10 cellular contexts compared by ENCODE assay signal in the genomic region with DNA sequence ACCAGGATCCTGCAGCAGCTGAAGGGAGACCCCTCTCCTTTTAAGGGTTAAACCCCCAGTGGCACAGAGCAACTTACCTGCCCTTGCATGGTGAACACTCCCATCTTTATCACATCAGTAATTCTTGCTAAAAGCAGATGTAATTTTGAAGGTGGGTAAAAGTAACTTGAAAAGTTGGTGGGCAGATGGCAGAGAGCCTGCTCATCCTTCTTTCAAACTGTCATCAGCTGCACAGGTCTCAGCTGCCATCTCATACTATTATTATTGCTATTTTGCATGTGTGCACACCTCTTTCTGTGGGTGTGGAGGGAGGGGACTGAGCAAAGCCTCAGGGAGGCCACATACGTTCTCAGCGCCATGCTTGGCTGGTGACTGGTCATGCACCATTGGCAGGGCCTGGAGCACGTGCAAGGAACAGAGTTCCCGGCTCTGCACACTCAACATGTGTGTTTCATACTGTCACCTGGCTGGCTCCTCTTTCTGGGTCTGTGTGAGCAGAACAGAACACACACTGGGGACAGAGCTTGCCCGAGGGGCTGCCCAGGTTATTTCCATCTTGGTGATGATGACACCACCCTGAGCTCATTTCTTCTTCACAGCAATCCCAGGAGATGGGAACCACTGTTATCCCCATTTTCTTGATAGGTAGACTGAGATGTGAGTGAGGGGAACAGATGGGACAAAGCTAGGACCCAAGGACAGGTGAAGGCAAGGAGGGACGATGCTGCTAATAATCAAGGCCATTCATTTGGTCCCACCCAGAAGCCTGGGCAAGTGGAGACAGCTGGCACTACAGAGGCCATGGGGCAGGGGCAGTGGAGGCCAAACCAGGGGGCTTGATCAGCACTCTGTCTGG.
A peak's percentile ranks its signal among the peaks of the same experiment; 100 is the strongest.
DNase-seq lines count a peak whose midpoint lies in the region; ATAC-seq and TF ChIP-seq lines count a peak whose summit lies in the region.
"Had no signal": no experiment of that assay in that cellular context is flagged by ENCODE, and none has a peak within 500 bp of the region (broad histone marks: within the 10 kb centered on the region; RNA-seq: fewer than 3 reads in every experiment).

No MANE protein-coding gene starts in this region.

- no peak for TF ChIP-seq CTCF in MCF 10A (IDR thresholded peaks at IDR 0.05; ENCODE audit: unreplicated experiment)
- no peak for TF ChIP-seq CTCF in ovary (IDR thresholded peaks at IDR 0.05)

- no peaks in the 10 kb centered on the region for H3K9me3 ChIP-seq in CD4-positive, CD25-positive, alpha-beta regulatory T cell (ENCODE audit: control insufficient read depth in 2 of 2, low read length in 2 of 2)
- no peaks in the 10 kb centered on the region for H3K9me3 ChIP-seq in ovary

- intact Hi-C loops in MCF 10A (cut with micrococcal nuclease) = no loop called here
- intact Hi-C loops in ovary (cut with DNase I) = no loop called here
- intact Hi-C loops in activated T-helper 1 cell treated with anti-CD3 and anti-CD28 coated beads, Interleukin-12 subunit alpha, Interleukin-12 subunit beta, Interleukin-2, Interleukin-4 antibody, amounts not matched to agents 30 ng/mL and 10 ng/mL and 1 ng/mL, durations not matched to agents 14 hours and 24 hours and 36 hours (cut with micrococcal nuclease) = no loop called here

- no peak overlapping the region for H3K4me3 Mint-ChIP-seq in CD4-positive, CD25-positive, alpha-beta regulatory T cell
- no peak overlapping the region for H3K4me3 Mint-ChIP-seq in MCF 10A (ENCODE audit: unreplicated experiment)
- H3K4me3 Mint-ChIP-seq in activated T-helper 1 cell treated with anti-CD3 and anti-CD28 coated beads, Interleukin-12 subunit alpha, Interleukin-12 subunit beta, Interleukin-2, Interleukin-4 antibody, amounts not matched to agents 30 ng/mL and 10 ng/mL and 1 ng/mL, durations not matched to agents 14 hours and 24 hours and 36 hours = no peak overlapping the region

- peak overlapping the region in 1 of 3 donors; percentile 11 for H3K27ac Mint-ChIP-seq in CD4-positive, CD25-positive, alpha-beta regulatory T cell
- no peak overlapping the region for H3K27ac Mint-ChIP-seq in MCF 10A (ENCODE audit: low read depth, unreplicated experiment)
- no peak overlapping the region for H3K27ac Mint-ChIP-seq in activated T-helper 1 cell treated with anti-CD3 and anti-CD28 coated beads, Interleukin-12 subunit alpha, Interleukin-12 subunit beta, Interleukin-2, Interleukin-4 antibody, amounts not matched to agents 30 ng/mL and 10 ng/mL and 1 ng/mL, durations not matched to agents 14 hours and 24 hours and 36 hours

- peaks cover 0 to 16% (median 16%) of the 10 kb centered on the region in 4 donors for H3K4me1 Mint-ChIP-seq in CD4-positive, CD25-positive, alpha-beta regulatory T cell
- peaks cover 6% of the 10 kb centered on the region for H3K4me1 Mint-ChIP-seq in MCF 10A (ENCODE audit: insufficient read depth, unreplicated experiment)
- H3K4me1 Mint-ChIP-seq in activated T-helper 1 cell treated with anti-CD3 and anti-CD28 coated beads, Interleukin-12 subunit alpha, Interleukin-12 subunit beta, Interleukin-2, Interleukin-4 antibody, amounts not matched to agents 30 ng/mL and 10 ng/mL and 1 ng/mL, durations not matched to agents 14 hours and 24 hours and 36 hours (ENCODE audit: low read depth) = peaks cover 6% of the 10 kb centered on the region

- peaks cover 0 to 1% (median 0%) of the 10 kb centered on the region in 7 donors for H3K9me3 Mint-ChIP-seq in CD4-positive, CD25-positive, alpha-beta regulatory T cell
- H3K9me3 Mint-ChIP-seq in MCF 10A (ENCODE audit: unreplicated experiment) = no peaks in the 10 kb centered on the region
- H3K9me3 Mint-ChIP-seq in activated T-helper 1 cell treated with anti-CD3 and anti-CD28 coated beads, Interleukin-12 subunit alpha, Interleukin-12 subunit beta, Interleukin-2, Interleukin-4 antibody, amounts not matched to agents 30 ng/mL and 10 ng/mL and 1 ng/mL, durations not matched to agents 14 hours and 24 hours and 36 hours = no peaks in the 10 kb centered on the region

- H3K4me3 ChIP-seq in CD4-positive, CD25-positive, alpha-beta regulatory T cell (ENCODE audit: low read depth, low read length) = no peak overlapping the region
- no peak overlapping the region for H3K4me3 ChIP-seq in ovary
- H3K4me3 ChIP-seq: SK-N-MC had no signal

- POLR2A ChIA-PET in MCF 10A (lab: Yijun Ruan, JAX) = interaction anchor here (1.0 to 1.2 kb wide), 2 partner anchors 8 to 10 kb away, joined by 3 read pairs; no protein-coding TSS in a partner anchor

- no peak for DNase-seq in CD4-positive, CD25-positive, alpha-beta regulatory T cell
- peak; percentile 30 for DNase-seq in NCI-H526 treated with DMSO at 0.1 percent for 48 hours (lab: John Stamatoyannopoulos, UW)
- DNase-seq in MCF 10A (ENCODE audit: unreplicated experiment) = no peak
- no peak for DNase-seq in dedifferentiated amniotic fluid mesenchymal stem cell (ENCODE audit: extremely low spot score)
- no peak for DNase-seq in ovary
- DNase-seq in activated T-helper 1 cell treated with anti-CD3 and anti-CD28 coated beads, Interleukin-12 subunit alpha, Interleukin-12 subunit beta, Interleukin-2, Interleukin-4 antibody, amounts not matched to agents 30 ng/mL and 10 ng/mL and 1 ng/mL, durations not matched to agents 14 hours and 24 hours and 36 hours (ENCODE audit: low spot score) = no peak
- DNase-seq: BE2C had no signal

- no peak overlapping the region for H3K27ac ChIP-seq in CD4-positive, CD25-positive, alpha-beta regulatory T cell (ENCODE audit: insufficient read depth, low read length, poor library complexity, severe bottlenecking)
- H3K27ac ChIP-seq in ovary = no peak overlapping the region
- H3K27ac ChIP-seq: SK-N-MC had no signal

- BruUV-seq in MCF 10A (replicated peaks; lab: Mats Ljungman, UMichigan) = no TSS peak

- WGBS in ovary, 3 donors = 84 to 90% (median 87%) methylated on average over 6 of the region's 6 CpGs

- no peaks in the 10 kb centered on the region for H3K27me3 Mint-ChIP-seq in CD4-positive, CD25-positive, alpha-beta regulatory T cell
- H3K27me3 Mint-ChIP-seq in MCF 10A (ENCODE audit: insufficient read depth, unreplicated experiment) = no peaks in the 10 kb centered on the region
- peaks cover 8% of the 10 kb centered on the region for H3K27me3 Mint-ChIP-seq in activated T-helper 1 cell treated with anti-CD3 and anti-CD28 coated beads, Interleukin-12 subunit alpha, Interleukin-12 subunit beta, Interleukin-2, Interleukin-4 antibody, amounts not matched to agents 30 ng/mL and 10 ng/mL and 1 ng/mL, durations not matched to agents 14 hours and 24 hours and 36 hours (ENCODE audit: insufficient read depth)

- H3K4me1 ChIP-seq in CD4-positive, CD25-positive, alpha-beta regulatory T cell (ENCODE audit: control insufficient read depth, insufficient read depth, low read length, poor library complexity, severe bottlenecking) = no peaks in the 10 kb centered on the region
- peaks cover 2% of the 10 kb centered on the region for H3K4me1 ChIP-seq in ovary (ENCODE audit: insufficient read depth)

- TF ChIP-seq POLR2A in ovary (IDR thresholded peaks at IDR 0.05) = no peak

- H3K27me3 ChIP-seq in CD4-positive, CD25-positive, alpha-beta regulatory T cell (ENCODE audit: control insufficient read depth, insufficient read depth, low read length) = no peaks in the 10 kb centered on the region
- H3K27me3 ChIP-seq in ovary = no peaks in the 10 kb centered on the region
- H3K27me3 ChIP-seq: BE2C had no signal

- no peak for TF ChIP-seq EP300 in ovary (IDR thresholded peaks at IDR 0.05)

- no peaks in the 10 kb centered on the region for H3K36me3 ChIP-seq in CD4-positive, CD25-positive, alpha-beta regulatory T cell (ENCODE audit: control insufficient read depth, insufficient read depth, low read length)
- H3K36me3 ChIP-seq in ovary = no peaks in the 10 kb centered on the region
- H3K36me3 ChIP-seq: BE2C had no signal

- no peaks in the 10 kb centered on the region for H3K36me3 Mint-ChIP-seq in CD4-positive, CD25-positive, alpha-beta regulatory T cell
- no peaks in the 10 kb centered on the region for H3K36me3 Mint-ChIP-seq in MCF 10A (ENCODE audit: insufficient read depth, unreplicated experiment)
- no peaks in the 10 kb centered on the region for H3K36me3 Mint-ChIP-seq in activated T-helper 1 cell treated with anti-CD3 and anti-CD28 coated beads, Interleukin-12 subunit alpha, Interleukin-12 subunit beta, Interleukin-2, Interleukin-4 antibody, amounts not matched to agents 30 ng/mL and 10 ng/mL and 1 ng/mL, durations not matched to agents 14 hours and 24 hours and 36 hours (ENCODE audit: low read depth)

- ATAC-seq in CD4-positive, CD25-positive, alpha-beta regulatory T cell (ENCODE audit: low read depth in 2 of 2) = peak; percentile 34 to 49
- ATAC-seq in GM19035 (IDR thresholded peaks at IDR 0.05; ENCODE audit: unreplicated experiment) (peak; percentile 82), HG02852 (IDR thresholded peaks at IDR 0.05; ENCODE audit: unreplicated experiment) (peak; percentile 83)

- CTCF ChIA-PET in MCF 10A (lab: Yijun Ruan, JAX) = interaction anchor here (0.5 to 0.6 kb wide), 3 partner anchors 64 to 195 kb away, joined by 3 read pairs; no protein-coding TSS in a partner anchor
